Comparison of ENCODE assay signal across 8 cellular contexts in genomic region chr7:92717601-92717981, GRCh38.
DNase-seq lines count a peak whose midpoint lies in the region; ATAC-seq, FAIRE-seq and TF ChIP-seq lines count a peak whose summit lies in the region.

No MANE protein-coding gene starts in this region.

- DNase-seq in ELR (ENCODE audit: low read depth) (peak; percentile 48), endothelial cell of umbilical vein (ENCODE audit: low read depth, low spot score) (no peak), renal cortical epithelial cell (ENCODE audit: low read depth) (peak; percentile 62), superior temporal gyrus (ENCODE audit: extremely low spot score) (no peak), EL (no peak)
- no peak for DNase-seq in stimulated activated CD4-positive, alpha-beta T cell treated with anti-CD3 and anti-CD28 coated beads, Interleukin-4, amount 100 ng/mL, for 1 hour

- TF ChIP-seq CTCF in OCI-LY3 (IDR thresholded peaks at IDR 0.05; ENCODE audit: low read depth, low read length): no peak
- no peak for TF ChIP-seq CTCF in endothelial cell of umbilical vein (IDR thresholded peaks at IDR 0.05; ENCODE audit: extremely low read depth in 1 of 2, insufficient read depth in 1 of 2, low read depth in 1 of 2, low read length in 2 of 2)

- no peaks in the 10 kb centered on the region for H3K9me1 ChIP-seq in endothelial cell of umbilical vein (replicated peaks; ENCODE audit: control insufficient read depth, extremely low read depth, insufficient read depth, low read length)

- TF ChIP-seq POLR2A in endothelial cell of umbilical vein (IDR thresholded peaks at IDR 0.05; ENCODE audit: low read depth, low read length): no peak

- POLR2A ChIA-PET in endothelial cell of umbilical vein (lab: Charles Lee): no interaction called here

- intact Hi-C loops in endothelial cell of umbilical vein (cut with micrococcal nuclease): no loop called here

- CTCF ChIA-PET in endothelial cell of umbilical vein (lab: Charles Lee): interaction anchor here (0.9 to 1.6 kb wide), 8 partner anchors 13 to 119 kb away, joined by 3 to 14 read pairs (median 4); partner anchors contain the start of gene CDK6

- H3K79me2 ChIP-seq in OCI-LY3 (ENCODE audit: low read length) (peaks cover 10% of the 10 kb centered on the region), endothelial cell of umbilical vein (ENCODE audit: control insufficient read depth, insufficient read depth, low read length) (no peaks in the 10 kb centered on the region)

- H2AFZ ChIP-seq in OCI-LY3 (ENCODE audit: low read depth, low read length) (no peak overlapping the region), endothelial cell of umbilical vein (ENCODE audit: low read depth, low read length) (peak overlapping the region; percentile 29)

- no peak for FAIRE-seq in endothelial cell of umbilical vein (lab: Jason Lieb, UNC)

- H3K4me2 ChIP-seq in OCI-LY3 (ENCODE audit: low read length): peak overlapping the region; percentile 34
- H3K4me2 ChIP-seq in endothelial cell of umbilical vein (ENCODE audit: insufficient read depth, low read length): peak overlapping the region; percentile 86

- no peak for ATAC-seq in GM19324 (IDR thresholded peaks at IDR 0.05; ENCODE audit: low FRiP score, unreplicated experiment)

- H3K27ac ChIP-seq in OCI-LY3 (ENCODE audit: low read length) (no peak overlapping the region), endothelial cell of umbilical vein (ENCODE audit: insufficient read depth, low read depth, low read length) (peak overlapping the region; percentile 95)

- dilution Hi-C loops in endothelial cell of umbilical vein (cut with MboI; ENCODE audit: extremely low pct_ligation_motif_present, low sequenced_read_pairs): no loop called here

- H3K9ac ChIP-seq in OCI-LY3 (ENCODE audit: low read length) (no peak overlapping the region), endothelial cell of umbilical vein (replicated peaks; ENCODE audit: extremely low read depth, insufficient read depth, low read length) (peak overlapping the region; percentile 84)

- no peaks in the 10 kb centered on the region for H3K9me3 ChIP-seq in OCI-LY3 (ENCODE audit: insufficient read depth, low read length)
- H3K9me3 ChIP-seq in endothelial cell of umbilical vein (replicated peaks; ENCODE audit: control insufficient read depth, insufficient read depth, low read length): no peaks in the 10 kb centered on the region

- peaks cover 17% of the 10 kb centered on the region for H3K4me1 ChIP-seq in OCI-LY3 (ENCODE audit: low read length)
- H3K4me1 ChIP-seq in endothelial cell of umbilical vein (ENCODE audit: control insufficient read depth, extremely low read depth, insufficient read depth, low read length): peaks cover 22% of the 10 kb centered on the region

- H3K27me3 ChIP-seq in OCI-LY3 (ENCODE audit: low read depth, low read length) (no peaks in the 10 kb centered on the region), endothelial cell of umbilical vein (ENCODE audit: control insufficient read depth in 2 of 2, insufficient read depth in 2 of 2, low read length in 2 of 2) (no peaks in the 10 kb centered on the region)

- H4K20me1 ChIP-seq in OCI-LY3 (ENCODE audit: insufficient read depth, low read length): peaks cover 22% of the 10 kb centered on the region
- no peaks in the 10 kb centered on the region for H4K20me1 ChIP-seq in endothelial cell of umbilical vein (replicated peaks; ENCODE audit: control insufficient read depth, extremely low read depth, insufficient read depth, low read length)

- H3K36me3 ChIP-seq in OCI-LY3 (replicated peaks; ENCODE audit: low read depth, low read length) (no peaks in the 10 kb centered on the region), endothelial cell of umbilical vein (ENCODE audit: control insufficient read depth in 2 of 2, extremely low read depth in 1 of 2, insufficient read depth in 2 of 2, low read length in 2 of 2) (no peaks in the 10 kb centered on the region)

- no TSS peak for BruUV-seq in endothelial cell of umbilical vein (replicated peaks; lab: Mats Ljungman, UMichigan)

- H3K4me3 ChIP-seq in OCI-LY3 (ENCODE audit: low read length): no peak overlapping the region
- H3K4me3 ChIP-seq in endothelial cell of umbilical vein (replicated peaks in 1 of 3; ENCODE audit: insufficient read depth in 1 of 3, low read depth in 1 of 3, low read length in 3 of 3): peak overlapping the region; percentile 28 to 72 (median 36)

TF ChIP-seq in endothelial cell of umbilical vein, 7 proteins besides CTCF, POLR2A, EP300 and RAD21:
- TF ChIP-seq JUN (IDR thresholded peaks at IDR 0.05; ENCODE audit: borderline replicate concordance, insufficient read depth, insufficient read length, low read depth): no peak
- TF ChIP-seq MYC (IDR thresholded peaks at IDR 0.05; ENCODE audit: low read depth, low read length): no peak
- TF ChIP-seq EZH2 (IDR thresholded peaks at IDR 0.05; ENCODE audit: borderline replicate concordance, low read depth, low read length, severe bottlenecking): no peak
- no peak for TF ChIP-seq FOS (IDR thresholded peaks at IDR 0.05; ENCODE audit: borderline replicate concordance, insufficient read depth, low read length)
- TF ChIP-seq MAX (IDR thresholded peaks at IDR 0.05; ENCODE audit: insufficient read depth, insufficient read length): no peak
- TF ChIP-seq GATA2 (IDR thresholded peaks at IDR 0.05; ENCODE audit: insufficient read depth, insufficient read length, low read depth, low read length): no peak
- no peak for TF ChIP-seq POLR2AphosphoS5 (IDR thresholded peaks at IDR 0.05; ENCODE audit: insufficient read depth, low read depth, low read length)

Comparison
In these comparisons a context has a peak if more than half of its experiments do, and no peak if none do; other contexts are left out.
1. DNase-seq: peak in ELR (single experiment) and renal cortical epithelial cell (single experiment); none in endothelial cell of umbilical vein (single experiment), stimulated activated CD4-positive, alpha-beta T cell treated with anti-CD3 and anti-CD28 coated beads, Interleukin-4, amount 100 ng/mL, for 1 hour (single experiment), superior temporal gyrus (single experiment) and EL (single experiment).